Comparison of ENCODE assay signal across 21 cellular contexts in genomic region chr22:35525687-35526332, GRCh38. TPM values are rescaled to one million over a fixed set of nuclear protein-coding genes. Genes with fewer than 3 reads are reported as not detected.
DNase-seq lines count a peak whose midpoint lies in the region; ATAC-seq, FAIRE-seq and TF ChIP-seq lines count a peak whose summit lies in the region.
"Had no signal": no experiment of that assay in that cellular context is flagged by ENCODE, and none has a peak within 500 bp of the region (broad histone marks: within the 10 kb centered on the region; RNA-seq: fewer than 3 reads in every experiment).

No MANE protein-coding gene starts in this region.

- no peaks in the 10 kb centered on the region for H3K4me1 ChIP-seq in SJCRH30
- H3K4me1 ChIP-seq: breast epithelium had no signal

- FAIRE-seq in GM12891 (lab: Jason Lieb, UNC) = no peak

- peaks cover 5% of the 10 kb centered on the region for H3K9me3 Mint-ChIP-seq in progenitor cell of endocrine pancreas (ENCODE audit: low read depth)
- H3K9me3 Mint-ChIP-seq: HFFc6; stimulated activated naive CD8-positive, alpha-beta T cell treated with anti-CD3 and anti-CD28 coated beads, Interleukin-15, Interleukin-2, amounts not matched to agents 100 ng/mL and 50 ng/mL, for 24 hours had no signal

- peak overlapping the region; percentile 48 for H3K27ac ChIP-seq in caudate nucleus (ENCODE audit: low read depth, low read length)
- H3K27ac ChIP-seq in SJCRH30 = no peak overlapping the region
- H3K27ac ChIP-seq: breast epithelium, foreskin keratinocyte, neutrophil, skin epidermis had no signal

- H3K27me3 Mint-ChIP-seq in progenitor cell of endocrine pancreas = peaks cover 18% of the 10 kb centered on the region

- no peak for TF ChIP-seq POLR2A in GM12891 (IDR thresholded peaks at IDR 0.05; ENCODE audit: low read depth, low read length)

- no peak for TF ChIP-seq CTCF in progenitor cell of endocrine pancreas (IDR thresholded peaks at IDR 0.05; ENCODE audit: unreplicated experiment)

- intact Hi-C loops in left ventricle myocardium superior (cut with micrococcal nuclease) = no loop called here
- intact Hi-C loops in Right ventricle myocardium inferior (cut with DNase I) = loop anchor here (5.0 kb wide), 1 partner anchor 44 kb away; no protein-coding TSS in a partner anchor

- no peaks in the 10 kb centered on the region for H3K36me3 Mint-ChIP-seq in progenitor cell of endocrine pancreas (ENCODE audit: insufficient read depth)

- no peaks in the 10 kb centered on the region for H3K9me3 ChIP-seq in SJCRH30 (replicated peaks)
- H3K9me3 ChIP-seq: neutrophil had no signal

- no peak overlapping the region for H3K4me3 Mint-ChIP-seq in progenitor cell of endocrine pancreas (ENCODE audit: low read depth)
- H3K4me3 Mint-ChIP-seq: activated B cell treated with CpG ODN at 0.5 μM for 24 hours; activated T-cell treated with anti-CD3 and anti-CD28 coated beads, Interleukin-2, amount 50 U/mL, for 4 hours; HFFc6; stimulated activated naive CD8-positive, alpha-beta T cell treated with anti-CD3 and anti-CD28 coated beads, Interleukin-15, Interleukin-2, amounts not matched to agents 100 ng/mL and 50 ng/mL, for 24 hours had no signal

- no peaks in the 10 kb centered on the region for H3K4me1 Mint-ChIP-seq in progenitor cell of endocrine pancreas (ENCODE audit: low read depth)

- ATAC-seq in left ventricle myocardium superior (peak; percentile 27), Right ventricle myocardium inferior (no peak)
- ATAC-seq: activated T-cell treated with anti-CD3 and anti-CD28 coated beads, Interleukin-2, amount 50 U/mL, for 4 hours; foreskin keratinocyte had no signal

- no peak overlapping the region for H3K4me3 ChIP-seq in SJCRH30
- H3K4me3 ChIP-seq: breast epithelium, skin epidermis had no signal

- DNase-seq in left ventricle myocardium superior (no peak), Right ventricle myocardium inferior (ENCODE audit: missing footprints) (no peak), caudate nucleus (lab: John Stamatoyannopoulos, UW) (peak in 1 of 61 donors; percentile 61), progenitor cell of endocrine pancreas (ENCODE audit: low spot score, unreplicated experiment) (no peak), SJCRH30 (no peak), AG08396 (ENCODE audit: low spot score) (no peak), GM12891 (ENCODE audit: insufficient read length, low spot score) (no peak)
- DNase-seq: activated B cell treated with CpG ODN at 0.5 μM for 24 hours; activated CD4-positive, alpha-beta T cell treated with anti-CD3 and anti-CD28 coated beads, Interleukin-2, amount 50 U/mL, for 1 hour; activated naive CD4-positive, alpha-beta T cell; activated T-cell treated with anti-CD3 and anti-CD28 coated beads, Interleukin-2, amount 50 U/mL, for 4 hours; cortex of kidney; foreskin keratinocyte; HFFc6; Kasumi-1; SIG-M5; trophoblast cell had no signal

- no peaks in the 10 kb centered on the region for H3K36me3 ChIP-seq in SJCRH30
- H3K36me3 ChIP-seq: breast epithelium, neutrophil had no signal

- peak overlapping the region; percentile 7 for H3K27ac Mint-ChIP-seq in progenitor cell of endocrine pancreas
- H3K27ac Mint-ChIP-seq: activated B cell treated with CpG ODN at 0.5 μM for 24 hours; HFFc6; stimulated activated naive CD8-positive, alpha-beta T cell treated with anti-CD3 and anti-CD28 coated beads, Interleukin-15, Interleukin-2, amounts not matched to agents 100 ng/mL and 50 ng/mL, for 24 hours had no signal

- H3K27me3 ChIP-seq in SJCRH30 = peaks cover 8% of the 10 kb centered on the region; the same call in 1 of the 2 replicates
- H3K27me3 ChIP-seq: breast epithelium, foreskin keratinocyte had no signal

TF ChIP-seq in GM12891, 5 proteins besides CTCF, POLR2A, EP300 and RAD21:
- TF ChIP-seq TAF1 (IDR thresholded peaks at IDR 0.05; ENCODE audit: low read depth, low read length) (no peak), POLR2AphosphoS5 (IDR thresholded peaks at IDR 0.05; ENCODE audit: low read depth, low read length) (no peak), POU2F2 (IDR thresholded peaks at IDR 0.05; ENCODE audit: low read depth, low read length) (no peak), PAX5 (IDR thresholded peaks at IDR 0.05; ENCODE audit: insufficient read depth, low read length, severe bottlenecking) (no peak), SPI1 (IDR thresholded peaks at IDR 0.05; ENCODE audit: low read depth, low read length) (no peak)

RNA-seq across cellular contexts. Expression of gene RASD2, which starts 14.8 kb away (rescaled TPM):
- 9.4 TPM for total RNA-seq in left ventricle myocardium superior
- 9.5 TPM for total RNA-seq in Right ventricle myocardium inferior
- 0.07 TPM in 1 of 2 replicates, not detected in the other for total RNA-seq in progenitor cell of endocrine pancreas
- total RNA-seq in SJCRH30 (2014; rRNA removed; shearing (Covaris generic)) = not detected in 2 replicates
- 0.03 TPM for polyA plus RNA-seq in GM12891 (2012; ENCODE audit: low read depth, missing spikeins)
- total RNA-seq: activated B cell treated with CpG ODN at 0.5 μM for 24 hours, HFFc6 had no signal
